Comparison of ENCODE assay signal across 19 cellular contexts in the genomic region with DNA sequence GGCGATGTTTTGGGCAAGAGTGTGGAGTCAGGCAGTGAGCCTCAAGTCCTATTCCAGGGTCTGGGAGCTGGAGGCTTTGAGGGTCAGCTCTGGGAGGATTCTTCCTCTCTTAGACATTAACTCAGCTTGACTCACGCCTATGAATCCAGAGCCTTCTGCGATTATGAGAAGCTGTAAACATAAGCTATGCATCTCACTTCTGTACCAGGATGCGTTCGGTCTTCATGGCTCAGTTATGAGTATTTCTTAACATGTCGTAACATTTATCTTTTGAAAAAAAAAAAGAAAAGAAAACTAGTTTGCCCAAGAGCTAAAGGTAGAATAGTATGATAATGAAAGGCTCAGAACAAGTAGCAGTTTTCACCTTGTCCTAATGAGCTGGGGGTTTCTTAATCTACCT. TPM values are rescaled to one million over a fixed set of nuclear protein-coding genes. Genes with fewer than 3 reads are reported as not detected.
DNase-seq lines count a peak whose midpoint lies in the region; TF ChIP-seq lines count a peak whose summit lies in the region.
"Had no signal": no experiment of that assay in that cellular context is flagged by ENCODE, and none has a peak within 500 bp of the region (broad histone marks: within the 10 kb centered on the region; RNA-seq: fewer than 3 reads in every experiment).

No MANE protein-coding gene starts in this region.

- CTCF ChIA-PET in SK-N-SH (lab: Yijun Ruan, JAX): no interaction called here

- H3K4me2 ChIP-seq in SK-N-SH: no peak overlapping the region
- H3K4me2 ChIP-seq: PC-9 had no signal

- H3K27ac Mint-ChIP-seq in nephron: peak overlapping the region; percentile 45 to 96 (median 55)
- H3K27ac Mint-ChIP-seq: CD4-positive, alpha-beta T cell had no signal

- H3K27me3 ChIP-seq in SK-N-SH (ENCODE audit: insufficient read depth) (peaks cover 22% of the 10 kb centered on the region), uterus (no peaks in the 10 kb centered on the region)

- H2AFZ ChIP-seq in SK-N-SH (ENCODE audit: low read depth): no peak overlapping the region
- H2AFZ ChIP-seq: PC-9 had no signal

- no peaks in the 10 kb centered on the region for H3F3A ChIP-seq in SK-N-SH (replicated peaks; ENCODE audit: insufficient read depth)

- H3K4me3 Mint-ChIP-seq in nephron: peak overlapping the region; percentile 28 to 54 (median 37)
- H3K4me3 Mint-ChIP-seq: CD4-positive, alpha-beta T cell had no signal

- no peak for TF ChIP-seq POLR2A in uterus (IDR thresholded peaks at IDR 0.05)

- no peaks in the 10 kb centered on the region for H3K9me3 ChIP-seq in SK-N-SH
- H3K9me3 ChIP-seq in uterus: no peaks in the 10 kb centered on the region
- H3K9me3 ChIP-seq: BE2C had no signal

- peak overlapping the region; percentile 90; the same call in 1 of the 2 replicates for H3K27ac ChIP-seq in VCaP
- H3K27ac ChIP-seq in epithelial cell of prostate: peak overlapping the region; percentile 58
- H3K27ac ChIP-seq in SK-N-SH (ENCODE audit: low read depth in 2 of 2, low read length in 1 of 2): no peak overlapping the region
- no peak overlapping the region for H3K27ac ChIP-seq in uterus
- H3K27ac ChIP-seq: PC-9, RWPE1 had no signal

- H3K4me1 Mint-ChIP-seq in nephron: peaks cover 30% of the 10 kb centered on the region

- peak; percentile 37 for DNase-seq in ELF-1 (ENCODE audit: low read depth, low spot score)
- no peak for DNase-seq in epithelial cell of prostate (ENCODE audit: low read depth, low spot score)
- DNase-seq in SK-N-SH: no peak
- DNase-seq in uterus: no peak
- no peak for DNase-seq in NCI-H2171 (lab: John Stamatoyannopoulos, UW)
- DNase-seq in epidermal melanocyte (ENCODE audit: insufficient read length, low spot score): no peak
- DNase-seq: 8988T; BE2C; CD4-positive, alpha-beta T cell; DMS53; EL; NCI-H1105; NCI-H524; PC-9 had no signal

- H3K36me3 Mint-ChIP-seq in nephron (ENCODE audit: low read depth): peaks cover 12% of the 10 kb centered on the region

- TF ChIP-seq RAD21 in SK-N-SH (IDR thresholded peaks at IDR 0.05; ENCODE audit: low read length): no peak

- TF ChIP-seq CTCF in VCaP (conservative IDR thresholded peaks at IDR 0.05): no peak
- TF ChIP-seq CTCF in nephron (IDR thresholded peaks at IDR 0.05; ENCODE audit: unreplicated experiment in 3 of 3): no peak
- no peak for TF ChIP-seq CTCF in SK-N-SH (IDR thresholded peaks at IDR 0.05)
- TF ChIP-seq CTCF in uterus (IDR thresholded peaks at IDR 0.05): no peak

- H3K4me3 ChIP-seq in SK-N-SH (ENCODE audit: low read depth in 2 of 2, low read length in 1 of 2) (no peak overlapping the region), uterus (no peak overlapping the region)
- H3K4me3 ChIP-seq: K562, PC-9 had no signal

- intact Hi-C loops in uterus (cut with DNase I; ENCODE audit: low total_unique reads): no loop called here

- POLR2A ChIA-PET in SK-N-SH (lab: Yijun Ruan, JAX): no interaction called here

- no peaks in the 10 kb centered on the region for H4K20me1 ChIP-seq in SK-N-SH (ENCODE audit: insufficient read depth)

- peaks cover 6% of the 10 kb centered on the region for H3K27me3 Mint-ChIP-seq in nephron (ENCODE audit: low read depth)

- H3K9me3 Mint-ChIP-seq in nephron: peaks cover 15% of the 10 kb centered on the region

- TF ChIP-seq EP300 in SK-N-SH (IDR thresholded peaks at IDR 0.05; ENCODE audit: borderline replicate concordance in 1 of 2, low read depth in 1 of 2, low read length in 1 of 2): no peak

- H3K9me2 ChIP-seq in SK-N-SH: no peaks in the 10 kb centered on the region

- 34% methylated on average over 6 of the region's 6 CpGs for WGBS in SK-N-SH (ENCODE audit: low lambda C conversion rate)

- H3K4me1 ChIP-seq in SK-N-SH (ENCODE audit: control insufficient read depth in 1 of 2, insufficient read depth in 2 of 2, low read depth in 1 of 2, low read length in 1 of 2) (no peaks in the 10 kb centered on the region; a peak in 1 of 4 replicates), uterus (no peaks in the 10 kb centered on the region)
- H3K4me1 ChIP-seq: BE2C had no signal

- no peak overlapping the region for H3K9ac ChIP-seq in SK-N-SH

- no peaks in the 10 kb centered on the region for H3K79me2 ChIP-seq in SK-N-SH (ENCODE audit: insufficient read depth)

- H3K36me3 ChIP-seq in SK-N-SH (replicated peaks in 1 of 2; ENCODE audit: control insufficient read depth in 1 of 2, insufficient read depth in 2 of 2, low read length in 1 of 2) (no peaks in the 10 kb centered on the region), uterus (no peaks in the 10 kb centered on the region)
- H3K36me3 ChIP-seq: BE2C had no signal

TF ChIP-seq in SK-N-SH, 30 proteins besides CTCF, POLR2A, EP300 and RAD21:
- no peak for TF ChIP-seq CHD2 (IDR thresholded peaks at IDR 0.05; ENCODE audit: low read length, partially characterized antibody)
- TF ChIP-seq, protein P1, sequence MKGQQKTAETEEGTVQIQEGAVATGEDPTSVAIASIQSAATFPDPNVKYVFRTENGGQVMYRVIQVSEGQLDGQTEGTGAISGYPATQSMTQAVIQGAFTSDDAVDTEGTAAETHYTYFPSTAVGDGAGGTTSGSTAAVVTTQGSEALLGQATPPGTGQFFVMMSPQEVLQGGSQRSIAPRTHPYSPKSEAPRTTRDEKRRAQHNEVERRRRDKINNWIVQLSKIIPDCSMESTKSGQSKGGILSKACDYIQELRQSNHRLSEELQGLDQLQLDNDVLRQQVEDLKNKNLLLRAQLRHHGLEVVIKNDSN (IDR thresholded peaks at IDR 0.05; ENCODE audit: borderline replicate concordance, low read depth): no peak
- TF ChIP-seq, protein P2, sequence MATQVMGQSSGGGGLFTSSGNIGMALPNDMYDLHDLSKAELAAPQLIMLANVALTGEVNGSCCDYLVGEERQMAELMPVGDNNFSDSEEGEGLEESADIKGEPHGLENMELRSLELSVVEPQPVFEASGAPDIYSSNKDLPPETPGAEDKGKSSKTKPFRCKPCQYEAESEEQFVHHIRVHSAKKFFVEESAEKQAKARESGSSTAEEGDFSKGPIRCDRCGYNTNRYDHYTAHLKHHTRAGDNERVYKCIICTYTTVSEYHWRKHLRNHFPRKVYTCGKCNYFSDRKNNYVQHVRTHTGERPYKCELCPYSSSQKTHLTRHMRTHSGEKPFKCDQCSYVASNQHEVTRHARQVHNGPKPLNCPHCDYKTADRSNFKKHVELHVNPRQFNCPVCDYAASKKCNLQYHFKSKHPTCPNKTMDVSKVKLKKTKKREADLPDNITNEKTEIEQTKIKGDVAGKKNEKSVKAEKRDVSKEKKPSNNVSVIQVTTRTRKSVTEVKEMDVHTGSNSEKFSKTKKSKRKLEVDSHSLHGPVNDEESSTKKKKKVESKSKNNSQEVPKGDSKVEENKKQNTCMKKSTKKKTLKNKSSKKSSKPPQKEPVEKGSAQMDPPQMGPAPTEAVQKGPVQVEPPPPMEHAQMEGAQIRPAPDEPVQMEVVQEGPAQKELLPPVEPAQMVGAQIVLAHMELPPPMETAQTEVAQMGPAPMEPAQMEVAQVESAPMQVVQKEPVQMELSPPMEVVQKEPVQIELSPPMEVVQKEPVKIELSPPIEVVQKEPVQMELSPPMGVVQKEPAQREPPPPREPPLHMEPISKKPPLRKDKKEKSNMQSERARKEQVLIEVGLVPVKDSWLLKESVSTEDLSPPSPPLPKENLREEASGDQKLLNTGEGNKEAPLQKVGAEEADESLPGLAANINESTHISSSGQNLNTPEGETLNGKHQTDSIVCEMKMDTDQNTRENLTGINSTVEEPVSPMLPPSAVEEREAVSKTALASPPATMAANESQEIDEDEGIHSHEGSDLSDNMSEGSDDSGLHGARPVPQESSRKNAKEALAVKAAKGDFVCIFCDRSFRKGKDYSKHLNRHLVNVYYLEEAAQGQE (IDR thresholded peaks at IDR 0.05; ENCODE audit: low read depth, low read length): no peak

RNA-seq across cellular contexts. Expression of a gene that starts 4.6 kb away (rescaled TPM):
- polyA plus RNA-seq in SK-N-SH (2012; rRNA removed): not detected in 2 replicates
- under 0.01 TPM in 1 of 2 replicates, not detected in the other for polyA plus RNA-seq in SK-N-SH (2012; cell fraction: cytosol; rRNA removed)
- polyA plus RNA-seq in SK-N-SH (2012; cell fraction: nucleus; rRNA removed): 0.01 and 0.02 TPM in 2 replicates
- total RNA-seq in uterus: 1 to 10 TPM; 3.5 to 8.7 (median 4.8) TPM
- total RNA-seq: CD4-positive, alpha-beta T cell; K562 had no signal
- polyA plus RNA-seq: K562 had no signal

RNA-seq across cellular contexts. Expression of a gene that starts 25.2 kb away (rescaled TPM):
- not detected in 2 replicates for polyA plus RNA-seq in SK-N-SH (2012; rRNA removed)
- 0.03 TPM in 1 of 2 replicates, not detected in the other for polyA plus RNA-seq in SK-N-SH (2012; cell fraction: cytosol; rRNA removed)
- polyA plus RNA-seq in SK-N-SH (2012; cell fraction: nucleus; rRNA removed): not detected in 2 replicates
- 1 to 10 TPM in 2 of 4 donors, under 1 TPM in 1, not detected in 1; 0.26 to 7.0 (median 2.4) TPM for total RNA-seq in uterus
- total RNA-seq: CD4-positive, alpha-beta T cell; H4; K562; PC-9 had no signal
- polyA plus RNA-seq: K562 had no signal

Comparison
In these comparisons a context has a peak if more than half of its experiments do, and no peak if none do; other contexts are left out.
1. H3K27ac ChIP-seq: peak in VCaP (single experiment) and epithelial cell of prostate (single experiment); none in SK-N-SH (0 of 2) and uterus (0 of 2).